Comparison of ENCODE assay signal across 27 cellular contexts in genomic region chr13:40583738-40584137, GRCh38.
DNase-seq lines count a peak whose midpoint lies in the region; ATAC-seq and TF ChIP-seq lines count a peak whose summit lies in the region.
"Had no signal": no experiment of that assay in that cellular context is flagged by ENCODE, and none has a peak within 500 bp of the region (broad histone marks: within the 10 kb centered on the region; RNA-seq: fewer than 3 reads in every experiment).

No MANE protein-coding gene starts in this region.

- no peak overlapping the region for H3K4me2 ChIP-seq in SU-DHL-6 (ENCODE audit: low read depth, low read length, poor library complexity, severe bottlenecking)
- H3K4me2 ChIP-seq: hepatocyte had no signal

- H3K9ac ChIP-seq in SU-DHL-6 (ENCODE audit: low read length) (no peak overlapping the region), endodermal cell (ENCODE audit: extremely low read depth, low read length, poor library complexity, severe bottlenecking) (no peak overlapping the region)

- peak overlapping the region; percentile 46 for H3K27ac Mint-ChIP-seq in activated naive CD4-positive, alpha-beta T cell treated with anti-CD3 and anti-CD28 coated beads for 36 hours
- no peak overlapping the region for H3K27ac Mint-ChIP-seq in activated naive CD4-positive, alpha-beta T cell treated with anti-CD3 and anti-CD28 coated beads, Interleukin-2, amount 10 ng/mL, durations not matched to agents 7 days and 5 days
- no peak overlapping the region for H3K27ac Mint-ChIP-seq in endodermal cell
- H3K27ac Mint-ChIP-seq: immature natural killer cell, mesothelial cell of epicardium had no signal

- no peak for TF ChIP-seq CTCF in SU-DHL-6 (IDR thresholded peaks at IDR 0.05; ENCODE audit: insufficient read depth, low read length, poor library complexity, severe bottlenecking)
- TF ChIP-seq CTCF in endodermal cell (conservative IDR thresholded peaks at IDR 0.05): no peak
- no peak for TF ChIP-seq CTCF in vagina (IDR thresholded peaks at IDR 0.05)

- H4K20me1 ChIP-seq in SU-DHL-6 (ENCODE audit: low read depth, low read length): peaks cover 11% of the 10 kb centered on the region

- peaks cover 92% of the 10 kb centered on the region for H3K4me1 Mint-ChIP-seq in activated naive CD4-positive, alpha-beta T cell treated with anti-CD3 and anti-CD28 coated beads for 36 hours (ENCODE audit: low read depth)
- peaks cover 81% of the 10 kb centered on the region for H3K4me1 Mint-ChIP-seq in activated naive CD4-positive, alpha-beta T cell treated with anti-CD3 and anti-CD28 coated beads, Interleukin-2, amount 10 ng/mL, durations not matched to agents 7 days and 5 days
- H3K4me1 Mint-ChIP-seq in endodermal cell: peaks cover 39% of the 10 kb centered on the region

- peaks cover 8% of the 10 kb centered on the region for H3K36me3 Mint-ChIP-seq in activated naive CD4-positive, alpha-beta T cell treated with anti-CD3 and anti-CD28 coated beads for 36 hours (ENCODE audit: low read depth)
- H3K36me3 Mint-ChIP-seq in activated naive CD4-positive, alpha-beta T cell treated with anti-CD3 and anti-CD28 coated beads, Interleukin-2, amount 10 ng/mL, durations not matched to agents 7 days and 5 days: peaks cover 37% of the 10 kb centered on the region
- peaks cover 15% of the 10 kb centered on the region for H3K36me3 Mint-ChIP-seq in endodermal cell (ENCODE audit: low read depth)

- H3K4me3 ChIP-seq in SU-DHL-6 (ENCODE audit: insufficient read depth, low read length, poor library complexity, severe bottlenecking) (no peak overlapping the region), endodermal cell (ENCODE audit: low read length) (peak overlapping the region; percentile 46), vagina (no peak overlapping the region)
- H3K4me3 ChIP-seq: hepatocyte, left lung had no signal

- H3K36me3 ChIP-seq in SU-DHL-6 (ENCODE audit: low read length) (no peaks in the 10 kb centered on the region), endodermal cell (ENCODE audit: control insufficient read depth, insufficient read depth, low read length) (no peaks in the 10 kb centered on the region), vagina (peaks cover 0 to 6% of the 10 kb centered on the region in 2 donors)
- H3K36me3 ChIP-seq: left lung, WERI-Rb-1 had no signal

- H3K27ac ChIP-seq in SU-DHL-6 (ENCODE audit: low read depth, low read length): peak overlapping the region; percentile 87
- no peak overlapping the region for H3K27ac ChIP-seq in endodermal cell (ENCODE audit: low read depth, low read length)
- no peak overlapping the region for H3K27ac ChIP-seq in vagina
- H3K27ac ChIP-seq: C4-2B, foreskin keratinocyte, hepatocyte, left lung, WERI-Rb-1 had no signal

- H3F3A ChIP-seq in SU-DHL-6 (ENCODE audit: insufficient read depth): peaks cover 38% of the 10 kb centered on the region

- DNase-seq in activated naive CD4-positive, alpha-beta T cell treated with anti-CD3 and anti-CD28 coated beads for 36 hours: no peak
- DNase-seq in activated naive CD4-positive, alpha-beta T cell treated with anti-CD3 and anti-CD28 coated beads, Interleukin-2, amount 10 ng/mL, durations not matched to agents 7 days and 5 days: no peak
- DNase-seq in endodermal cell (no peak), Ammon's horn (ENCODE audit: low spot score) (no peak), vagina (ENCODE audit: extremely low spot score in 2 of 2) (no peak), NCI-H2081 (lab: John Stamatoyannopoulos, UW) (no peak)
- no peak for DNase-seq in stimulated activated naive CD8-positive, alpha-beta T cell treated with anti-CD3 and anti-CD28 coated beads, Interleukin-15, Interleukin-2, amounts not matched to agents 100 U/mL and 50 U/mL, for 24 hours
- DNase-seq: ACHN; activated effector memory CD4-positive, alpha-beta T cell treated with anti-CD3 and anti-CD28 coated beads, Interleukin-2, amount 50 U/mL, for 16 hours; anterior cingulate cortex; central memory CD4-positive, alpha-beta T cell; dermis blood vessel endothelial cell; DMS 273 treated with DMSO at 0.1 percent for 48 hours; foreskin keratinocyte; immature natural killer cell; left lung; MM.1S; NCI-H1417 treated with DMSO at 0.1 percent for 48 hours; stimulated activated CD4-positive, alpha-beta T cell treated with anti-CD3 and anti-CD28 coated beads, Interleukin-15, amount 100 ng/mL, for 24 hours; substantia nigra; WERI-Rb-1 had no signal

- H3K9me3 Mint-ChIP-seq in activated naive CD4-positive, alpha-beta T cell treated with anti-CD3 and anti-CD28 coated beads for 36 hours: peaks cover 7% of the 10 kb centered on the region
- H3K9me3 Mint-ChIP-seq in activated naive CD4-positive, alpha-beta T cell treated with anti-CD3 and anti-CD28 coated beads, Interleukin-2, amount 10 ng/mL, durations not matched to agents 7 days and 5 days: peaks cover 9% of the 10 kb centered on the region
- peaks cover 16% of the 10 kb centered on the region for H3K9me3 Mint-ChIP-seq in endodermal cell

- CTCF ChIA-PET in activated naive CD4-positive, alpha-beta T cell treated with anti-CD3 and anti-CD28 coated beads for 36 hours (lab: Charles Lee): interaction anchor here (0.8 kb wide), 1 partner anchor 16 kb away, joined by 3 read pairs; no protein-coding TSS in a partner anchor
- CTCF ChIA-PET in activated naive CD4-positive, alpha-beta T cell treated with anti-CD3 and anti-CD28 coated beads, Interleukin-2, amount 10 ng/mL, durations not matched to agents 7 days and 5 days (lab: Charles Lee): interaction anchor here (1.4 kb wide), 1 partner anchor 19 kb away, joined by 3 read pairs; no protein-coding TSS in a partner anchor

- H3K9me3 ChIP-seq in SU-DHL-6 (ENCODE audit: insufficient read depth, low read length): no peaks in the 10 kb centered on the region; the same call in 1 of the 2 replicates
- H3K9me3 ChIP-seq in endodermal cell (ENCODE audit: control insufficient read depth, low read length): peaks cover 24% of the 10 kb centered on the region
- no peaks in the 10 kb centered on the region for H3K9me3 ChIP-seq in vagina

- peaks cover 100% of the 10 kb centered on the region for H3K79me2 ChIP-seq in SU-DHL-6 (ENCODE audit: insufficient read depth, low read length)

- H3K4me1 ChIP-seq in endodermal cell (ENCODE audit: control insufficient read depth, insufficient read depth, low read length): peaks cover 18% of the 10 kb centered on the region
- peaks cover 54% of the 10 kb centered on the region for H3K4me1 ChIP-seq in vagina

- intact Hi-C loops in activated naive CD4-positive, alpha-beta T cell treated with anti-CD3 and anti-CD28 coated beads for 36 hours (cut with micrococcal nuclease): loop anchor here (2.0 kb wide), 1 partner anchor 15 kb away; no protein-coding TSS in a partner anchor
- intact Hi-C loops in vagina (cut with DNase I): no loop called here

- no peaks in the 10 kb centered on the region for H3K27me3 Mint-ChIP-seq in activated naive CD4-positive, alpha-beta T cell treated with anti-CD3 and anti-CD28 coated beads for 36 hours (ENCODE audit: low read depth)
- H3K27me3 Mint-ChIP-seq in activated naive CD4-positive, alpha-beta T cell treated with anti-CD3 and anti-CD28 coated beads, Interleukin-2, amount 10 ng/mL, durations not matched to agents 7 days and 5 days: no peaks in the 10 kb centered on the region
- no peaks in the 10 kb centered on the region for H3K27me3 Mint-ChIP-seq in endodermal cell (ENCODE audit: insufficient read depth)
- H3K27me3 Mint-ChIP-seq: IgD-negative memory B cell had no signal

- no peaks in the 10 kb centered on the region for H3K9me2 ChIP-seq in SU-DHL-6 (replicated peaks; ENCODE audit: insufficient read depth, low read length)

- ATAC-seq in stimulated activated naive CD8-positive, alpha-beta T cell treated with anti-CD3 and anti-CD28 coated beads, Interleukin-15, Interleukin-2, amounts not matched to agents 100 U/mL and 50 U/mL, for 24 hours: peak; percentile 58
- ATAC-seq: foreskin keratinocyte, left lung, sciatic nerve had no signal

- no peak for TF ChIP-seq POLR2A in vagina (IDR thresholded peaks at IDR 0.05)

- H3K4me3 Mint-ChIP-seq in activated naive CD4-positive, alpha-beta T cell treated with anti-CD3 and anti-CD28 coated beads for 36 hours: no peak overlapping the region
- H3K4me3 Mint-ChIP-seq in activated naive CD4-positive, alpha-beta T cell treated with anti-CD3 and anti-CD28 coated beads, Interleukin-2, amount 10 ng/mL, durations not matched to agents 7 days and 5 days: no peak overlapping the region
- no peak overlapping the region for H3K4me3 Mint-ChIP-seq in endodermal cell
- H3K4me3 Mint-ChIP-seq: immature natural killer cell, mesothelial cell of epicardium had no signal

- H3K27me3 ChIP-seq in SU-DHL-6 (ENCODE audit: low read length): no peaks in the 10 kb centered on the region
- no peaks in the 10 kb centered on the region for H3K27me3 ChIP-seq in endodermal cell (ENCODE audit: control insufficient read depth, insufficient read depth, low read length, poor library complexity, severe bottlenecking)
- no peaks in the 10 kb centered on the region for H3K27me3 ChIP-seq in vagina
- H3K27me3 ChIP-seq: foreskin keratinocyte, hepatocyte, left lung had no signal

- H2AFZ ChIP-seq in SU-DHL-6 (ENCODE audit: low read depth, low read length, severe bottlenecking): no peak overlapping the region
- H2AFZ ChIP-seq: hepatocyte had no signal
